ENCODE assay signal across 19 cellular contexts in genomic region chr17:56851008-56851407, GRCh38. TPM values are rescaled to one million over a fixed set of nuclear protein-coding genes. Genes with fewer than 3 reads are reported as not detected.
DNase-seq lines count a peak whose midpoint lies in the region; ATAC-seq, FAIRE-seq and TF ChIP-seq lines count a peak whose summit lies in the region.
"Had no signal": no experiment of that assay in that cellular context is flagged by ENCODE, and none has a peak within 500 bp of the region (broad histone marks: within the 10 kb centered on the region; RNA-seq: fewer than 3 reads in every experiment).

No MANE protein-coding gene starts in this region.

- H3K79me2 ChIP-seq in GM12878 (ENCODE audit: control insufficient read depth, insufficient read depth, low read length): no peaks in the 10 kb centered on the region; the same call in 1 of the 2 replicates

- TF ChIP-seq CTCF in activated CD8-positive, alpha-beta T cell treated with anti-CD3 and anti-CD28 coated beads for 36 hours (IDR thresholded peaks at IDR 0.05): no peak
- no peak for TF ChIP-seq CTCF in GM12878 (IDR thresholded peaks at IDR 0.05 in 2 of 3, conservative IDR thresholded peaks at IDR 0.05 in 1 of 3; ENCODE audit: control insufficient read depth in 2 of 3, extremely low read depth in 1 of 3, insufficient read depth in 1 of 3, low read depth in 3 of 3, low read length in 3 of 3)

- DNase-seq in activated CD8-positive, alpha-beta T cell treated with anti-CD3 and anti-CD28 coated beads, Interleukin-2, amount 10 ng/mL, durations not matched to agents 7 days and 5 days: no peak
- DNase-seq in activated CD8-positive, alpha-beta T cell treated with anti-CD3 and anti-CD28 coated beads for 36 hours: no peak
- DNase-seq in GM12878 (ENCODE audit: low read depth, low spot score) (no peak), epidermal melanocyte (ENCODE audit: insufficient read length, low spot score) (no peak)
- DNase-seq: DMS53, H7, NCI-H1105, NCI-H1694 treated with DMSO at 0.1 percent for 48 hours, NCI-H774, SHP77 treated with DMSO at 0.1 percent for 48 hours had no signal

- H3K27ac Mint-ChIP-seq in activated CD8-positive, alpha-beta T cell treated with anti-CD3 and anti-CD28 coated beads, Interleukin-2, amount 10 ng/mL, durations not matched to agents 7 days and 5 days: no peak overlapping the region
- no peak overlapping the region for H3K27ac Mint-ChIP-seq in activated CD8-positive, alpha-beta T cell treated with anti-CD3 and anti-CD28 coated beads for 36 hours

- H3K9me3 ChIP-seq in GM12878 (replicated peaks; ENCODE audit: control insufficient read depth, insufficient read depth, low read length): no peaks in the 10 kb centered on the region

- peak; percentile 57 for ATAC-seq in activated CD8-positive, alpha-beta T cell treated with anti-CD3 and anti-CD28 coated beads, Interleukin-2, amount 10 ng/mL, durations not matched to agents 7 days and 5 days
- ATAC-seq in activated CD8-positive, alpha-beta T cell treated with anti-CD3 and anti-CD28 coated beads for 36 hours: no peak
- ATAC-seq in GM18511 (IDR thresholded peaks at IDR 0.05; ENCODE audit: unreplicated experiment) (peak; percentile 74), HG03095 (IDR thresholded peaks at IDR 0.05; ENCODE audit: unreplicated experiment) (peak; percentile 81), GM12878 (peak; percentile 70), HG03460 (IDR thresholded peaks at IDR 0.05; ENCODE audit: unreplicated experiment) (no peak), GM21423 (IDR thresholded peaks at IDR 0.05; ENCODE audit: unreplicated experiment) (no peak)
- ATAC-seq: K562 had no signal

- POLR2A ChIA-PET in activated CD8-positive, alpha-beta T cell treated with anti-CD3 and anti-CD28 coated beads, Interleukin-2, amount 10 ng/mL, durations not matched to agents 7 days and 5 days (lab: Charles Lee): interaction anchor here (0.7 to 1.5 kb wide), 3 partner anchors 9 to 17 kb away, joined by 3 read pairs; partner anchors contain the start of genes C17orf67 and DGKE
- POLR2A ChIA-PET in activated CD8-positive, alpha-beta T cell treated with anti-CD3 and anti-CD28 coated beads for 36 hours (lab: Charles Lee): interaction anchor here (1.0 to 1.7 kb wide), 5 partner anchors 9 to 48 kb away, joined by 3 to 6 read pairs (median 3); no protein-coding TSS in a partner anchor
- POLR2A ChIA-PET in GM12878 (lab: Charles Lee): no interaction called here

- FAIRE-seq in GM12878 (lab: Jason Lieb, UNC): no peak
- FAIRE-seq: A204.1, GM12892, K562 had no signal

- H3K36me3 ChIP-seq in GM12878 (ENCODE audit: control insufficient read depth in 2 of 2, insufficient read depth in 2 of 2, low read length in 1 of 2): peaks cover 3 to 13% of the 10 kb centered on the region in 2 experiments; a peak in 3 of 4 replicates

- H3K4me3 Mint-ChIP-seq in activated CD8-positive, alpha-beta T cell treated with anti-CD3 and anti-CD28 coated beads, Interleukin-2, amount 10 ng/mL, durations not matched to agents 7 days and 5 days: no peak overlapping the region
- no peak overlapping the region for H3K4me3 Mint-ChIP-seq in activated CD8-positive, alpha-beta T cell treated with anti-CD3 and anti-CD28 coated beads for 36 hours

- no peak for TF ChIP-seq RAD21 in GM12878 (IDR thresholded peaks at IDR 0.05; ENCODE audit: insufficient read depth, low read depth, low read length)

- peaks cover 6% of the 10 kb centered on the region for H3K4me1 Mint-ChIP-seq in activated CD8-positive, alpha-beta T cell treated with anti-CD3 and anti-CD28 coated beads, Interleukin-2, amount 10 ng/mL, durations not matched to agents 7 days and 5 days (ENCODE audit: low read depth)
- H3K4me1 Mint-ChIP-seq in activated CD8-positive, alpha-beta T cell treated with anti-CD3 and anti-CD28 coated beads for 36 hours (ENCODE audit: low read depth): no peaks in the 10 kb centered on the region

- no peaks in the 10 kb centered on the region for H3K9me3 Mint-ChIP-seq in activated CD8-positive, alpha-beta T cell treated with anti-CD3 and anti-CD28 coated beads, Interleukin-2, amount 10 ng/mL, durations not matched to agents 7 days and 5 days (ENCODE audit: insufficient read depth)
- no peaks in the 10 kb centered on the region for H3K9me3 Mint-ChIP-seq in activated CD8-positive, alpha-beta T cell treated with anti-CD3 and anti-CD28 coated beads for 36 hours

- CTCF ChIA-PET in activated CD8-positive, alpha-beta T cell treated with anti-CD3 and anti-CD28 coated beads, Interleukin-2, amount 10 ng/mL, durations not matched to agents 7 days and 5 days (lab: Charles Lee): interaction anchor here (0.9 to 1.7 kb wide), 3 partner anchors 31 to 94 kb away, joined by 4 to 6 read pairs (median 4); no protein-coding TSS in a partner anchor
- CTCF ChIA-PET in activated CD8-positive, alpha-beta T cell treated with anti-CD3 and anti-CD28 coated beads for 36 hours (lab: Charles Lee): interaction anchor here (0.7 to 1.7 kb wide), 3 partner anchors 12 to 89 kb away, joined by 3 to 6 read pairs (median 3); no protein-coding TSS in a partner anchor
- CTCF ChIA-PET in GM12878 (lab: Yijun Ruan, JAX): interaction anchor here (1.8 kb wide), 1 partner anchor 13 kb away, joined by 5 read pairs; no protein-coding TSS in a partner anchor

- no peak overlapping the region for H3K27ac ChIP-seq in GM12878 (ENCODE audit: control insufficient read depth, insufficient read depth)
- H3K27ac ChIP-seq: C4-2B, HL-60 had no signal

- no peaks in the 10 kb centered on the region for H4K20me1 ChIP-seq in GM12878 (ENCODE audit: control insufficient read depth, insufficient read depth)

- SMC1A ChIA-PET in GM12878 (lab: Charles Lee; ENCODE audit: uncharacterized antibody, unreplicated experiment): interaction anchor here (0.9 to 2.5 kb wide), 5 partner anchors 9 to 89 kb away, joined by 3 to 8 read pairs (median 3); no protein-coding TSS in a partner anchor

- intact Hi-C loops in activated CD8-positive, alpha-beta T cell treated with anti-CD3 and anti-CD28 coated beads for 36 hours (cut with micrococcal nuclease): no loop called here
- intact Hi-C loops in GM12878 (cut with micrococcal nuclease; ENCODE audit: unreplicated experiment): no loop called here

- in situ Hi-C loops in GM12878 (cut with MboI): no loop called here

- H2AFZ ChIP-seq in GM12878 (ENCODE audit: control insufficient read depth, low read depth, low read length): no peak overlapping the region

- no peak overlapping the region for H3K4me2 ChIP-seq in GM12878 (ENCODE audit: control insufficient read depth, insufficient read depth)

- H3K4me3 ChIP-seq in GM12878: no peak overlapping the region
- H3K4me3 ChIP-seq: K562 had no signal

- TF ChIP-seq EP300 in GM12878 (IDR thresholded peaks at IDR 0.05; ENCODE audit: borderline replicate concordance in 1 of 2, control insufficient read depth in 1 of 2, low read depth in 2 of 2, low read length in 2 of 2): no peak

- RAD21 ChIA-PET in GM12878 (lab: Charles Lee; ENCODE audit: unreplicated experiment): interaction anchor here (1.0 kb wide), 1 partner anchor 19 kb away, joined by 3 read pairs; no protein-coding TSS in a partner anchor

- peaks cover 56% of the 10 kb centered on the region for H3K36me3 Mint-ChIP-seq in activated CD8-positive, alpha-beta T cell treated with anti-CD3 and anti-CD28 coated beads, Interleukin-2, amount 10 ng/mL, durations not matched to agents 7 days and 5 days (ENCODE audit: low read depth)
- peaks cover 41% of the 10 kb centered on the region for H3K36me3 Mint-ChIP-seq in activated CD8-positive, alpha-beta T cell treated with anti-CD3 and anti-CD28 coated beads for 36 hours (ENCODE audit: low read depth)

- BruUV-seq in GM12878 (replicated peaks; lab: Mats Ljungman, UMichigan): no TSS peak

- no peaks in the 10 kb centered on the region for H3K27me3 ChIP-seq in GM12878 (replicated peaks in 1 of 2; ENCODE audit: control insufficient read depth in 2 of 2, insufficient read depth in 2 of 2, low read length in 1 of 2)

- H3K27me3 Mint-ChIP-seq in activated CD8-positive, alpha-beta T cell treated with anti-CD3 and anti-CD28 coated beads, Interleukin-2, amount 10 ng/mL, durations not matched to agents 7 days and 5 days (ENCODE audit: low read depth): no peaks in the 10 kb centered on the region
- H3K27me3 Mint-ChIP-seq in activated CD8-positive, alpha-beta T cell treated with anti-CD3 and anti-CD28 coated beads for 36 hours: no peaks in the 10 kb centered on the region

- TF ChIP-seq POLR2A in GM12878 (IDR thresholded peaks at IDR 0.05; ENCODE audit: low read depth, low read length): no peak

- no peak overlapping the region for H3K9ac ChIP-seq in GM12878 (ENCODE audit: control insufficient read depth, insufficient read depth, low read length)

- 45% methylated on average over 3 of the region's 3 CpGs for WGBS in GM12878 (ENCODE audit: insufficient coverage, insufficient replicate concordance, low lambda C conversion rate, missing lambda C conversion rate)

- H3K4me1 ChIP-seq in GM12878 (ENCODE audit: control insufficient read depth, insufficient read depth, low read length): peaks cover 8% of the 10 kb centered on the region

RNA-seq across cellular contexts. Expression of gene DGKE, which starts 17.1 kb away (rescaled TPM):
- total RNA-seq in activated CD8-positive, alpha-beta T cell treated with anti-CD3 and anti-CD28 coated beads, Interleukin-2, amount 10 ng/mL, durations not matched to agents 7 days and 5 days: 10 to 100 TPM; 30.8 to 31.1 TPM
- 10 to 100 TPM; 25.1 to 29.0 TPM for total RNA-seq in activated CD8-positive, alpha-beta T cell treated with anti-CD3 and anti-CD28 coated beads for 36 hours
- 66.0 and 74.0 TPM in 2 replicates for total RNA-seq in GM12878 (2013; cell fraction: nucleolus; rRNA removed)
- total RNA-seq in GM12878 (2014; rRNA removed) (10.6 and 14.5 TPM in 2 replicates), GM12878 (2014; rRNA removed; fragmentation: Illumina TruSeq; extraction: Trizol) (12.7 and 14.9 TPM in 2 replicates), GM12878 (2021) (14.9 and 18.0 TPM in 2 replicates)
- 3.3 TPM for polyA plus RNA-seq in GM12878 (2011; ENCODE audit: low read depth)
- polyA plus RNA-seq in GM12878 (2011; rRNA removed) (11.7 and 18.4 TPM in 2 replicates), GM12878 (2014; fragmentation: Illumina TruSeq; extraction: Trizol) (15.5 and 15.9 TPM in 2 replicates), GM12878 (2014; fragmentation: Nextera tagmentation; extraction: Ambion mirVana) (1 to 10 TPM; 2.8 to 4.1 TPM), GM12878 (2014; rRNA removed) (7.0 and 8.5 TPM in 2 replicates), GM12878 (2016; fragmentation: Nextera tagmentation; extraction: Ambion mirVana) (10 to 100 TPM; 11.6 to 12.6 TPM)
- polyA plus RNA-seq in GM12878 (2011; cell fraction: cytosol; rRNA removed): 4.0 and 6.8 TPM in 2 replicates
- polyA plus RNA-seq in GM12878 (2011; cell fraction: nucleus; rRNA removed): 29.0 and 40.0 TPM in 2 replicates
- polyA plus RNA-seq in GM12878 (2012): 5.3 and 6.1 TPM in 2 replicates
- polyA minus RNA-seq in GM12878 (2011; rRNA and poly(A)+ RNA removed): 9.3 and 11.3 TPM in 2 replicates
- 2.9 and 3.7 TPM in 2 replicates for polyA minus RNA-seq in GM12878 (2011; cell fraction: cytosol; rRNA and poly(A)+ RNA removed)
- polyA minus RNA-seq in GM12878 (2011; cell fraction: nucleus; rRNA and poly(A)+ RNA removed): 20.1 and 27.9 TPM in 2 replicates

RNA-seq across cellular contexts. Expression of gene C17orf67, which starts 17.3 kb away (rescaled TPM):
- 1 to 10 TPM; 3.1 to 3.2 TPM for total RNA-seq in activated CD8-positive, alpha-beta T cell treated with anti-CD3 and anti-CD28 coated beads, Interleukin-2, amount 10 ng/mL, durations not matched to agents 7 days and 5 days
- 1 to 10 TPM; 2.3 TPM for total RNA-seq in activated CD8-positive, alpha-beta T cell treated with anti-CD3 and anti-CD28 coated beads for 36 hours
- total RNA-seq in GM12878 (2013; cell fraction: nucleolus; rRNA removed): 1.7 and 2.0 TPM in 2 replicates
- total RNA-seq in GM12878 (2014; rRNA removed): 1.0 and 1.8 TPM in 2 replicates
- total RNA-seq in GM12878 (2014; rRNA removed; fragmentation: Illumina TruSeq; extraction: Trizol): 0.94 and 0.97 TPM in 2 replicates
- total RNA-seq in GM12878 (2021): 2.6 and 3.3 TPM in 2 replicates
- 0.24 TPM for polyA plus RNA-seq in GM12878 (2011; ENCODE audit: low read depth)
- polyA plus RNA-seq in GM12878 (2011; rRNA removed): 0.42 and 0.61 TPM in 2 replicates
- 0.43 and 0.82 TPM in 2 replicates for polyA plus RNA-seq in GM12878 (2011; cell fraction: cytosol; rRNA removed)
- 1.2 and 1.4 TPM in 2 replicates for polyA plus RNA-seq in GM12878 (2011; cell fraction: nucleus; rRNA removed)
- polyA plus RNA-seq in GM12878 (2012): 1.0 and 1.1 TPM in 2 replicates
- 0.34 and 0.86 TPM in 2 replicates for polyA plus RNA-seq in GM12878 (2014; fragmentation: Illumina TruSeq; extraction: Trizol)
- under 1 TPM; 0.24 to 0.79 TPM for polyA plus RNA-seq in GM12878 (2014; fragmentation: Nextera tagmentation; extraction: Ambion mirVana)
- 1.4 and 1.9 TPM in 2 replicates for polyA plus RNA-seq in GM12878 (2014; rRNA removed)
- polyA plus RNA-seq in GM12878 (2016; fragmentation: Nextera tagmentation; extraction: Ambion mirVana): 1 to 10 TPM in 1 of 2 experiments, under 1 TPM in 1; 0.84 to 2.1 TPM
- 0.66 and 0.67 TPM in 2 replicates for polyA minus RNA-seq in GM12878 (2011; rRNA and poly(A)+ RNA removed)
- not detected in 2 replicates for polyA minus RNA-seq in GM12878 (2011; cell fraction: cytosol; rRNA and poly(A)+ RNA removed)
- 0.36 and 0.67 TPM in 2 replicates for polyA minus RNA-seq in GM12878 (2011; cell fraction: nucleus; rRNA and poly(A)+ RNA removed)

Comparison
In these comparisons a context has a peak if more than half of its experiments do, and no peak if none do; other contexts are left out.
1. ATAC-seq: peak in activated CD8-positive, alpha-beta T cell treated with anti-CD3 and anti-CD28 coated beads, Interleukin-2, amount 10 ng/mL, durations not matched to agents 7 days and 5 days (single experiment), GM18511 (single experiment), HG03095 (single experiment) and GM12878 (single experiment); none in activated CD8-positive, alpha-beta T cell treated with anti-CD3 and anti-CD28 coated beads for 36 hours (single experiment), HG03460 (single experiment) and GM21423 (single experiment).